ENCODE assay signal across 8 cellular contexts in genomic region chr7:120805636-120806388, GRCh38. TPM values are rescaled to one million over a fixed set of nuclear protein-coding genes. Genes with fewer than 3 reads are reported as not detected.
A peak's percentile ranks its signal among the peaks of the same experiment; 100 is the strongest.
DNase-seq lines count a peak whose midpoint lies in the region; ATAC-seq, FAIRE-seq and TF ChIP-seq lines count a peak whose summit lies in the region.

No MANE protein-coding gene starts in this region.

- H4K20me1 ChIP-seq in KMS-11 (ENCODE audit: insufficient read depth) (no peaks in the 10 kb centered on the region), smooth muscle cell (ENCODE audit: low read depth) (no peaks in the 10 kb centered on the region)

- peak; percentile 67 for DNase-seq in RCC 7860 (ENCODE audit: low spot score)
- DNase-seq in activated naive CD8-positive, alpha-beta T cell treated with anti-CD3 and anti-CD28 coated beads, Interleukin-2, amount 50 U/mL, for 16 hours (ENCODE audit: low read depth, low spot score) = peak; percentile 14
- DNase-seq in right cardiac atrium = peak in 1 of 3 donors; percentile 27
- DNase-seq in smooth muscle cell (lab: John Stamatoyannopoulos, UW; ENCODE audit: unreplicated experiment) = peak; percentile 4

- FAIRE-seq in G401.6 (lab: Jason Lieb, UNC) (peak; percentile 53), RCC 7860 (lab: Jason Lieb, UNC) (peak; percentile 81)

- no peaks in the 10 kb centered on the region for H3K36me3 ChIP-seq in KMS-11 (ENCODE audit: insufficient read depth)
- no peaks in the 10 kb centered on the region for H3K36me3 ChIP-seq in smooth muscle cell (ENCODE audit: low read depth)

- H3K36me3 Mint-ChIP-seq in stimulated activated memory B cell treated with anti-CD40 and anti-IgM and Interleukin-4, amounts not matched to agents 10 μg/mL and 1 μg/mL and 100 μg/mL, for 72 hours = no peaks in the 10 kb centered on the region

- no peaks in the 10 kb centered on the region for H3F3A ChIP-seq in smooth muscle cell (ENCODE audit: low read depth)

- H3K9me3 ChIP-seq in right cardiac atrium (ENCODE audit: control insufficient read depth, low read length) (no peaks in the 10 kb centered on the region), smooth muscle cell (replicated peaks; ENCODE audit: low read depth) (no peaks in the 10 kb centered on the region)

- peak; percentile 95 for TF ChIP-seq CTCF in KMS-11 (conservative IDR thresholded peaks at IDR 0.05; ENCODE audit: low read depth, low read length)
- TF ChIP-seq CTCF in smooth muscle cell (IDR thresholded peaks at IDR 0.05; ENCODE audit: borderline replicate concordance, insufficient read depth, poor library complexity, severe bottlenecking) = peak; percentile 91

- H3K79me2 ChIP-seq in KMS-11 (ENCODE audit: insufficient read depth, low read depth) (no peaks in the 10 kb centered on the region), smooth muscle cell (ENCODE audit: low read depth) (no peaks in the 10 kb centered on the region)

- ATAC-seq in GM21576 (IDR thresholded peaks at IDR 0.05; ENCODE audit: unreplicated experiment) (peak; percentile 88), right cardiac atrium (peak; percentile 51 to 68)
- no peak for ATAC-seq in stimulated activated memory B cell treated with anti-CD40 and anti-IgM and Interleukin-4, amounts not matched to agents 10 μg/mL and 1 μg/mL and 100 μg/mL, for 72 hours

- H3K4me2 ChIP-seq in KMS-11 = no peak overlapping the region
- no peak overlapping the region for H3K4me2 ChIP-seq in smooth muscle cell

- H3K9ac ChIP-seq in KMS-11 (no peak overlapping the region), smooth muscle cell (ENCODE audit: low read depth) (no peak overlapping the region)

- no peak overlapping the region for H3K27ac Mint-ChIP-seq in stimulated activated memory B cell treated with anti-CD40 and anti-IgM and Interleukin-4, amounts not matched to agents 10 μg/mL and 1 μg/mL and 100 μg/mL, for 72 hours

- H3K4me3 Mint-ChIP-seq in stimulated activated memory B cell treated with anti-CD40 and anti-IgM and Interleukin-4, amounts not matched to agents 10 μg/mL and 1 μg/mL and 100 μg/mL, for 72 hours = no peak overlapping the region

- H3K9me3 Mint-ChIP-seq in stimulated activated memory B cell treated with anti-CD40 and anti-IgM and Interleukin-4, amounts not matched to agents 10 μg/mL and 1 μg/mL and 100 μg/mL, for 72 hours = no peaks in the 10 kb centered on the region

- peaks cover 4% of the 10 kb centered on the region for H3K27me3 Mint-ChIP-seq in stimulated activated memory B cell treated with anti-CD40 and anti-IgM and Interleukin-4, amounts not matched to agents 10 μg/mL and 1 μg/mL and 100 μg/mL, for 72 hours

- intact Hi-C loops in right cardiac atrium (cut with DNase I) = loop anchor here (2.0 to 10.0 kb wide), 5 partner anchors 49 to 299 kb away; partner anchors contain the start of gene TSPAN12 (in 4 of the 4)

- H3K27me3 ChIP-seq in KMS-11 (ENCODE audit: insufficient read depth, low read depth) (no peaks in the 10 kb centered on the region), right cardiac atrium (ENCODE audit: control insufficient read depth, insufficient read depth) (no peaks in the 10 kb centered on the region), smooth muscle cell (ENCODE audit: low read depth) (no peaks in the 10 kb centered on the region)

- no peaks in the 10 kb centered on the region for H3K4me1 Mint-ChIP-seq in stimulated activated memory B cell treated with anti-CD40 and anti-IgM and Interleukin-4, amounts not matched to agents 10 μg/mL and 1 μg/mL and 100 μg/mL, for 72 hours

- no peaks in the 10 kb centered on the region for H3K4me1 ChIP-seq in KMS-11 (ENCODE audit: low read depth, poor library complexity, severe bottlenecking)
- peaks cover 2% of the 10 kb centered on the region for H3K4me1 ChIP-seq in right cardiac atrium (ENCODE audit: control insufficient read depth, insufficient read depth, low read length)
- H3K4me1 ChIP-seq in smooth muscle cell (ENCODE audit: low read depth) = no peaks in the 10 kb centered on the region

- H3K27ac ChIP-seq in KMS-11 (no peak overlapping the region), right cardiac atrium (ENCODE audit: low read length) (no peak overlapping the region), smooth muscle cell (ENCODE audit: low read depth) (peak overlapping the region; percentile 57)

- 35% methylated on average over 3 of the region's 3 CpGs for WGBS in right cardiac atrium
- WGBS in smooth muscle cell (ENCODE audit: low lambda C conversion rate) = 39% methylated on average over 3 of the region's 3 CpGs

- no peak overlapping the region for H3K4me3 ChIP-seq in KMS-11 (IDR thresholded peaks at IDR 0.05; ENCODE audit: insufficient read depth, low read depth, low read length)
- H3K4me3 ChIP-seq in right cardiac atrium (ENCODE audit: low read length) = no peak overlapping the region
- H3K4me3 ChIP-seq in smooth muscle cell = no peak overlapping the region

- no peak overlapping the region for H2AFZ ChIP-seq in KMS-11 (ENCODE audit: low read depth)
- H2AFZ ChIP-seq in smooth muscle cell (ENCODE audit: low read depth) = peak overlapping the region; percentile 36

RNA-seq across cellular contexts. Expression of gene TSPAN12, which starts 52.1 kb away (rescaled TPM):
- total RNA-seq in right cardiac atrium = 10 to 100 TPM; 43.4 to 63.7 (median 59.9) TPM
- 37.6 TPM for polyA plus RNA-seq in right cardiac atrium
- total RNA-seq in smooth muscle cell = 4.7 and 5.8 TPM in 2 replicates
- 3.7 and 4.0 TPM in 2 replicates for polyA plus RNA-seq in smooth muscle cell
